In genomic region chr13:99415851-99416331, GRCh38 we compare ENCODE assay signal across 13 cellular contexts.
DNase-seq lines count a peak whose midpoint lies in the region; ATAC-seq and TF ChIP-seq lines count a peak whose summit lies in the region.
"Had no signal": no experiment of that assay in that cellular context is flagged by ENCODE, and none has a peak within 500 bp of the region (broad histone marks: within the 10 kb centered on the region; RNA-seq: fewer than 3 reads in every experiment).

No MANE protein-coding gene starts in this region.

- H3K27me3 Mint-ChIP-seq in activated T-helper 2 cell treated with anti-CD3 and anti-CD28 coated beads, Interferon-gamma antibody, Interleukin-2, Interleukin-4, amounts not matched to agents 10 μg/mL and 5 μg/mL and 100 μg/mL, durations not matched to agents 14 hours and 24 hours and 36 hours (ENCODE audit: low read depth) = no peaks in the 10 kb centered on the region
- H3K27me3 Mint-ChIP-seq in natural killer cell (ENCODE audit: low read depth in 2 of 2) = peaks cover 7 to 13% of the 10 kb centered on the region in 2 donors
- H3K27me3 Mint-ChIP-seq: activated CD4-positive, alpha-beta T cell treated with anti-CD3 and anti-CD28 coated beads, Interleukin-2, amount 10 ng/mL, durations not matched to agents 24 days and 14 days; B cell had no signal

- H3K4me3 Mint-ChIP-seq in activated T-helper 2 cell treated with anti-CD3 and anti-CD28 coated beads, Interferon-gamma antibody, Interleukin-2, Interleukin-4, amounts not matched to agents 10 μg/mL and 5 μg/mL and 100 μg/mL, durations not matched to agents 14 hours and 24 hours and 36 hours (ENCODE audit: low read depth) = peak overlapping the region; percentile 34
- H3K4me3 Mint-ChIP-seq in natural killer cell = no peak overlapping the region
- H3K4me3 Mint-ChIP-seq: activated CD4-positive, alpha-beta T cell treated with anti-CD3 and anti-CD28 coated beads, Interleukin-2, amount 10 ng/mL, durations not matched to agents 24 days and 14 days; B cell; neural progenitor cell had no signal

- H3K9ac ChIP-seq in BLaER1 treated with 17β-estradiol and CSF1 and Interleukin-3, amounts not matched to agents 10 nM and 100 nM = peak overlapping the region in 1 of 11 experiments; percentile 28; a peak in 1 of 22 replicates
- no peak overlapping the region for H3K9ac ChIP-seq in DND-41 (ENCODE audit: low read depth, low read length)
- H3K9ac ChIP-seq: neural progenitor cell had no signal

- no peak overlapping the region for H2AFZ ChIP-seq in DND-41 (ENCODE audit: low read depth, low read length)
- H2AFZ ChIP-seq: neural progenitor cell had no signal

- intact Hi-C loops in activated T-helper 2 cell treated with anti-CD3 and anti-CD28 coated beads, Interferon-gamma antibody, Interleukin-2, Interleukin-4, amounts not matched to agents 10 μg/mL and 5 μg/mL and 100 μg/mL, durations not matched to agents 14 hours and 24 hours and 36 hours (cut with micrococcal nuclease) = loop anchor here (2.0 to 5.0 kb wide), 2 partner anchors 13 to 34 kb away; no protein-coding TSS in a partner anchor
- intact Hi-C loops in natural killer cell (cut with micrococcal nuclease) = no loop called here

- peaks cover 10% of the 10 kb centered on the region for H3K36me3 Mint-ChIP-seq in activated T-helper 2 cell treated with anti-CD3 and anti-CD28 coated beads, Interferon-gamma antibody, Interleukin-2, Interleukin-4, amounts not matched to agents 10 μg/mL and 5 μg/mL and 100 μg/mL, durations not matched to agents 14 hours and 24 hours and 36 hours (ENCODE audit: low read depth)
- no peaks in the 10 kb centered on the region for H3K36me3 Mint-ChIP-seq in natural killer cell
- H3K36me3 Mint-ChIP-seq: neural progenitor cell had no signal

- peaks cover 7% of the 10 kb centered on the region for H3K9me3 Mint-ChIP-seq in activated T-helper 2 cell treated with anti-CD3 and anti-CD28 coated beads, Interferon-gamma antibody, Interleukin-2, Interleukin-4, amounts not matched to agents 10 μg/mL and 5 μg/mL and 100 μg/mL, durations not matched to agents 14 hours and 24 hours and 36 hours
- peaks cover 0 to 2% of the 10 kb centered on the region in 2 donors for H3K9me3 Mint-ChIP-seq in natural killer cell

- peak overlapping the region; percentile 76 for H3K27ac Mint-ChIP-seq in activated T-helper 2 cell treated with anti-CD3 and anti-CD28 coated beads, Interferon-gamma antibody, Interleukin-2, Interleukin-4, amounts not matched to agents 10 μg/mL and 5 μg/mL and 100 μg/mL, durations not matched to agents 14 hours and 24 hours and 36 hours
- H3K27ac Mint-ChIP-seq in natural killer cell = no peak overlapping the region
- H3K27ac Mint-ChIP-seq: activated CD4-positive, alpha-beta T cell treated with anti-CD3 and anti-CD28 coated beads, Interleukin-2, amount 10 ng/mL, durations not matched to agents 24 days and 14 days; B cell; neural progenitor cell had no signal

- ATAC-seq in DND-41 (ENCODE audit: insufficient read depth, low read depth) = no peak
- peak in 2 of 3 donors; percentile 23 to 42 for ATAC-seq in natural killer cell
- ATAC-seq in HG03354 (IDR thresholded peaks at IDR 0.05; ENCODE audit: poor library complexity, severe bottlenecking, unreplicated experiment) = no peak
- no peak for ATAC-seq in HG02840 (IDR thresholded peaks at IDR 0.05; ENCODE audit: low FRiP score, unreplicated experiment)

- H4K20me1 ChIP-seq in BLaER1 treated with 17β-estradiol and CSF1 and Interleukin-3, amounts not matched to agents 10 nM and 100 nM = no peaks in the 10 kb centered on the region
- peaks cover 3% of the 10 kb centered on the region; the same call in 1 of the 2 replicates for H4K20me1 ChIP-seq in DND-41 (ENCODE audit: insufficient read depth, low read length)

- TF ChIP-seq CTCF in DND-41 (IDR thresholded peaks at IDR 0.05; ENCODE audit: borderline replicate concordance, extremely low read depth, low read length, poor library complexity, severe bottlenecking) (no peak), natural killer cell (IDR thresholded peaks at IDR 0.05) (no peak), foreskin fibroblast (IDR thresholded peaks at IDR 0.05; ENCODE audit: low read depth, low read length) (no peak), BE2C (IDR thresholded peaks at IDR 0.05; ENCODE audit: low read depth, low read length) (no peak)

- peaks cover 54 to 62% (median 59%) of the 10 kb centered on the region in 10 experiments for H3K4me1 ChIP-seq in BLaER1 treated with 17β-estradiol and CSF1 and Interleukin-3, amounts not matched to agents 10 nM and 100 nM
- H3K4me1 ChIP-seq in DND-41 (ENCODE audit: insufficient read depth, low read length) = peaks cover 51% of the 10 kb centered on the region
- no peaks in the 10 kb centered on the region for H3K4me1 ChIP-seq in BE2C

- H3K4me1 Mint-ChIP-seq in activated T-helper 2 cell treated with anti-CD3 and anti-CD28 coated beads, Interferon-gamma antibody, Interleukin-2, Interleukin-4, amounts not matched to agents 10 μg/mL and 5 μg/mL and 100 μg/mL, durations not matched to agents 14 hours and 24 hours and 36 hours (ENCODE audit: low read depth) = peaks cover 40% of the 10 kb centered on the region
- H3K4me1 Mint-ChIP-seq in natural killer cell = peaks cover 18 to 21% of the 10 kb centered on the region in 2 donors

- peaks cover 0 to 14% (median 10%) of the 10 kb centered on the region in 11 experiments; a peak in 16 of 22 replicates for H3K9me3 ChIP-seq in BLaER1 treated with 17β-estradiol and CSF1 and Interleukin-3, amounts not matched to agents 10 nM and 100 nM (replicated peaks in 1 of 11)
- H3K9me3 ChIP-seq in DND-41 (ENCODE audit: insufficient read depth, low read length, severe bottlenecking) (no peaks in the 10 kb centered on the region), BE2C (no peaks in the 10 kb centered on the region; the same call in 1 of the 2 replicates)

- no peaks in the 10 kb centered on the region for H3K79me2 ChIP-seq in DND-41 (ENCODE audit: insufficient read depth, low read length)

- peak; percentile 30 for DNase-seq in DND-41
- no peak for DNase-seq in activated T-helper 2 cell treated with anti-CD3 and anti-CD28 coated beads, Interferon-gamma antibody, Interleukin-2, Interleukin-4, amounts not matched to agents 10 μg/mL and 5 μg/mL and 100 μg/mL, durations not matched to agents 14 hours and 24 hours and 36 hours (ENCODE audit: low spot score)
- DNase-seq in natural killer cell = no peak
- no peak for DNase-seq in foreskin fibroblast
- DNase-seq in BE2C = no peak
- DNase-seq: activated CD4-positive, alpha-beta T cell treated with anti-CD3 and anti-CD28 coated beads, Interleukin-2, amount 10 ng/mL, durations not matched to agents 24 days and 14 days had no signal

- H3K27me3 ChIP-seq in BLaER1 treated with 17β-estradiol and CSF1 and Interleukin-3, amounts not matched to agents 10 nM and 100 nM = peaks cover 0 to 13% (median 0%) of the 10 kb centered on the region in 11 experiments; a peak in 4 of 22 replicates
- H3K27me3 ChIP-seq in DND-41 (ENCODE audit: insufficient read depth, low read length, poor library complexity) (no peaks in the 10 kb centered on the region), BE2C (peaks cover 11% of the 10 kb centered on the region)
- H3K27me3 ChIP-seq: neural progenitor cell, Peyer's patch had no signal

- H3K4me3 ChIP-seq in BLaER1 treated with 17β-estradiol and CSF1 and Interleukin-3, amounts not matched to agents 10 nM and 100 nM = no peak overlapping the region
- H3K4me3 ChIP-seq in DND-41 (ENCODE audit: low read depth in 1 of 2, low read length in 2 of 2) = no peak overlapping the region
- H3K4me3 ChIP-seq in foreskin fibroblast (ENCODE audit: low read depth in 1 of 2, low read length in 2 of 2) = no peak overlapping the region
- no peak overlapping the region for H3K4me3 ChIP-seq in BE2C (ENCODE audit: low read depth, low read length)
- H3K4me3 ChIP-seq: neural progenitor cell, Peyer's patch, stomach had no signal

- no peaks in the 10 kb centered on the region for H3K36me3 ChIP-seq in BLaER1 treated with 17β-estradiol and CSF1 and Interleukin-3, amounts not matched to agents 10 nM and 100 nM
- H3K36me3 ChIP-seq in DND-41 (ENCODE audit: insufficient read depth, low read length) = no peaks in the 10 kb centered on the region
- H3K36me3 ChIP-seq in BE2C = no peaks in the 10 kb centered on the region
- H3K36me3 ChIP-seq: neural progenitor cell, Peyer's patch, stomach had no signal

- peak overlapping the region; percentile 63 to 95 (median 83); a peak in 19 of 22 replicates for H3K4me2 ChIP-seq in BLaER1 treated with 17β-estradiol and CSF1 and Interleukin-3, amounts not matched to agents 10 nM and 100 nM
- H3K4me2 ChIP-seq in DND-41 (ENCODE audit: insufficient read depth, low read length) = no peak overlapping the region
- H3K4me2 ChIP-seq: neural progenitor cell had no signal

- peak overlapping the region in 3 of 11 experiments; percentile 1 to 37 (median 28); a peak in 4 of 22 replicates for H3K27ac ChIP-seq in BLaER1 treated with 17β-estradiol and CSF1 and Interleukin-3, amounts not matched to agents 10 nM and 100 nM
- H3K27ac ChIP-seq in DND-41 (ENCODE audit: low read length) = no peak overlapping the region; the same call in 1 of the 2 replicates
- H3K27ac ChIP-seq: neural progenitor cell, stomach had no signal

Comparison
In these comparisons a context has a peak if more than half of its experiments do, and no peak if none do; other contexts are left out.
1. ATAC-seq: peak in natural killer cell (2 of 3); none in DND-41 (single experiment), HG03354 (single experiment) and HG02840 (single experiment).